Comparison of ENCODE assay signal across 8 cellular contexts in genomic region chr13:109267403-109267802, GRCh38.
DNase-seq lines count a peak whose midpoint lies in the region; ATAC-seq, FAIRE-seq and TF ChIP-seq lines count a peak whose summit lies in the region.
"Not testable (repeated sequence)": the region's sequence is repeated elsewhere in the genome, so short reads cannot be mapped to it uniquely, and the experiment has no call there.

No MANE protein-coding gene starts in this region.

- peak overlapping the region; percentile 12 for H3K27ac Mint-ChIP-seq in chondrocyte (ENCODE audit: unreplicated experiment)
- H3K27ac Mint-ChIP-seq in osteocyte (ENCODE audit: unreplicated experiment) = not testable (repeated sequence)

- 0% methylated on average over 1 of the region's 4 CpGs for WGBS in A549 (ENCODE audit: missing lambda C conversion rate)

- H3K4me1 Mint-ChIP-seq in chondrocyte (ENCODE audit: low read depth) (peaks cover 39% of the 10 kb centered on the region), osteocyte (ENCODE audit: unreplicated experiment) (peaks cover 60% of the 10 kb centered on the region)

- H3K4me1 ChIP-seq in A549 (peaks cover 28% of the 10 kb centered on the region), HCT116 (ENCODE audit: control insufficient read depth in 1 of 2, insufficient read depth in 2 of 2, low read length in 2 of 2) (peaks cover 35 to 49% of the 10 kb centered on the region in 2 experiments), SJSA1 (replicated peaks) (peaks cover 48% of the 10 kb centered on the region)
- not testable (repeated sequence) for H3K4me1 ChIP-seq in iPS-15b (ENCODE audit: control insufficient read depth, insufficient read depth, low read length); lower lobe of right lung

- not testable (repeated sequence) for DNase-seq in A549 (ENCODE audit: low read depth in 1 of 2, low spot score in 1 of 2); HCT116 (ENCODE audit: low read depth, low spot score); chondrocyte (ENCODE audit: low spot score); lower lobe of right lung; osteocyte (ENCODE audit: extremely low spot score, unreplicated experiment)
- peak; percentile 19 for DNase-seq in NCI-H226
- DNase-seq in SJSA1 (ENCODE audit: low read depth in 1 of 2, low spot score in 2 of 2) = peak; percentile 89 to 97

- peak overlapping the region; percentile 82 for H3K9ac ChIP-seq in HCT116 (ENCODE audit: low read length)
- not testable (repeated sequence) for H3K9ac ChIP-seq in iPS-15b (ENCODE audit: low read depth, low read length)

- not testable (repeated sequence) for H3K36me3 ChIP-seq in HCT116 (ENCODE audit: control insufficient read depth in 1 of 2, insufficient read depth in 2 of 2, low read length in 2 of 2); iPS-15b (ENCODE audit: control insufficient read depth, insufficient read depth, low read length); lower lobe of right lung
- peaks cover 51% of the 10 kb centered on the region for H3K36me3 ChIP-seq in SJSA1

- RAD21 ChIA-PET in HCT116 (lab: Charles Lee; ENCODE audit: low non-redundant PET in 1 of 2, low total read pairs in 2 of 2, uncharacterized antibody in 2 of 2, unreplicated experiment in 2 of 2) = not testable (repeated sequence)

- not testable (repeated sequence) for H3K9me3 Mint-ChIP-seq in chondrocyte (ENCODE audit: low read depth); osteocyte (ENCODE audit: unreplicated experiment)

- POLR2A ChIA-PET in A549 (lab: Yijun Ruan, JAX); HCT116 (lab: Charles Lee): not testable (repeated sequence)

- not testable (repeated sequence) for TF ChIP-seq RAD21 in A549 (conservative IDR thresholded peaks at IDR 0.05 in 1 of 2, IDR thresholded peaks at IDR 0.05 in 1 of 2); HCT116 (IDR thresholded peaks at IDR 0.05; ENCODE audit: low read depth)

- not testable (repeated sequence) for TF ChIP-seq POLR2A in A549 (IDR thresholded peaks at IDR 0.05; ENCODE audit: low read length); HCT116 (IDR thresholded peaks at IDR 0.05; ENCODE audit: borderline replicate concordance, extremely low read depth, insufficient read depth, insufficient read length)

- ATAC-seq in A549, HCT116, lower lobe of right lung: not testable (repeated sequence)

- not testable (repeated sequence) for H3K27me3 ChIP-seq in HCT116 (ENCODE audit: insufficient read depth, low read length); SJSA1 (replicated peaks); iPS-15b (ENCODE audit: control insufficient read depth, insufficient read depth, low read length); lower lobe of right lung (ENCODE audit: low read depth)

- H2AFZ ChIP-seq in HCT116 (ENCODE audit: low read depth, low read length, poor library complexity, severe bottlenecking) = not testable (repeated sequence)

- not testable (repeated sequence) for TF ChIP-seq EP300 in A549 (IDR thresholded peaks at IDR 0.05)

- CTCF ChIA-PET in A549 (lab: Yijun Ruan, JAX); HCT116 (lab: Charles Lee): not testable (repeated sequence)

- H3K27ac ChIP-seq in A549 (peak overlapping the region; percentile 95 to 98), HCT116 (ENCODE audit: low read depth, low read length) (peak overlapping the region; percentile 74), SJSA1 (peak overlapping the region; percentile 98), lower lobe of right lung (peak overlapping the region; percentile 24)

- not testable (repeated sequence) for H3K27me3 Mint-ChIP-seq in chondrocyte (ENCODE audit: low read depth); osteocyte (ENCODE audit: unreplicated experiment)

- H3K9me3 ChIP-seq in A549; HCT116 (ENCODE audit: control insufficient read depth in 1 of 2, insufficient read depth in 1 of 2, low read depth in 1 of 2, low read length in 2 of 2); SJSA1 (replicated peaks); iPS-15b (ENCODE audit: control insufficient read depth, insufficient read depth, low read length); lower lobe of right lung: not testable (repeated sequence)

- H4K20me1 ChIP-seq in HCT116 (ENCODE audit: insufficient read depth) = not testable (repeated sequence)

- intact Hi-C loops in HCT116 (cut with micrococcal nuclease); lower lobe of right lung (cut with DNase I): not testable (repeated sequence)

- not testable (repeated sequence) for H3K9me2 ChIP-seq in HCT116 (ENCODE audit: insufficient read depth)

- not testable (repeated sequence) for H3K4me3 Mint-ChIP-seq in chondrocyte (ENCODE audit: unreplicated experiment)
- peak overlapping the region; percentile 55 for H3K4me3 Mint-ChIP-seq in osteocyte (ENCODE audit: unreplicated experiment)

- H3K4me3 ChIP-seq in A549 = peak overlapping the region; percentile 66
- peak overlapping the region; percentile 48 to 55 for H3K4me3 ChIP-seq in HCT116 (replicated peaks in 1 of 2; ENCODE audit: low read depth in 1 of 2, low read length in 2 of 2)
- H3K4me3 ChIP-seq in SJSA1 = peak overlapping the region; percentile 42
- H3K4me3 ChIP-seq in iPS-15b (ENCODE audit: low read depth, low read length) = peak overlapping the region; percentile 30
- not testable (repeated sequence) for H3K4me3 ChIP-seq in lower lobe of right lung

- H3K36me3 Mint-ChIP-seq in chondrocyte (ENCODE audit: low read depth); osteocyte (ENCODE audit: unreplicated experiment): not testable (repeated sequence)

- not testable (repeated sequence) for TF ChIP-seq CTCF in A549 (IDR thresholded peaks at IDR 0.05); HCT116 (IDR thresholded peaks at IDR 0.05 in 2 of 3, conservative IDR thresholded peaks at IDR 0.05 in 1 of 3; ENCODE audit: borderline replicate concordance in 1 of 3, insufficient read depth in 1 of 3, low read depth in 2 of 3, low read length in 2 of 3); chondrocyte (IDR thresholded peaks at IDR 0.05); lower lobe of right lung (IDR thresholded peaks at IDR 0.05); osteocyte (IDR thresholded peaks at IDR 0.05)

- H3K4me2 ChIP-seq in A549 = peak overlapping the region; percentile 79
- H3K4me2 ChIP-seq in HCT116 (ENCODE audit: low read length) = peak overlapping the region; percentile 77

- peaks cover 56% of the 10 kb centered on the region for H3K79me2 ChIP-seq in HCT116 (ENCODE audit: insufficient read depth, low read length)

- not testable (repeated sequence) for FAIRE-seq in A549 (lab: Jason Lieb, UNC)

- not testable (repeated sequence) for BruUV-seq in HCT116 (replicated peaks; lab: Mats Ljungman, UMichigan)

TF ChIP-seq in HCT116, 20 proteins besides CTCF, POLR2A, EP300 and RAD21:
- TF ChIP-seq POLR2AphosphoS5 (IDR thresholded peaks at IDR 0.05; ENCODE audit: low read depth, low read length) = 0 out of 2 replicates have a peak, but pooled peaks have one; percentile 37
TF ChIP-seq in HCT116: peak in this region for 1; not testable (repeated sequence) for 19.

Comparison
In these comparisons a context has a peak if more than half of its experiments do, and no peak if none do; other contexts are left out.
1. H3K27ac ChIP-seq: peak in every context shown above with its lines; median percentile 98 in SJSA1; 96 in A549; 74 in HCT116; 24 in lower lobe of right lung.